Comparison of ENCODE assay signal across 8 cellular contexts in genomic region chr6:113936093-113936934, GRCh38. TPM values are rescaled to one million over a fixed set of nuclear protein-coding genes. Genes with fewer than 3 reads are reported as not detected.
DNase-seq lines count a peak whose midpoint lies in the region; ATAC-seq and TF ChIP-seq lines count a peak whose summit lies in the region.

No MANE protein-coding gene starts in this region.

- ATAC-seq in GM18867 (IDR thresholded peaks at IDR 0.05; ENCODE audit: unreplicated experiment) (peak; percentile 92), HG02981 (IDR thresholded peaks at IDR 0.05; ENCODE audit: unreplicated experiment) (peak; percentile 89), T-cell (replicated peaks in 1 of 4) (peak; percentile 45 to 64 (median 60))

- H3K27ac ChIP-seq in trophoblast cell (ENCODE audit: low read depth, low read length) = no peak overlapping the region

- H3K4me3 ChIP-seq in foreskin fibroblast (ENCODE audit: low read depth in 1 of 2, low read length in 2 of 2) (no peak overlapping the region), trophoblast cell (ENCODE audit: low read depth, low read length) (no peak overlapping the region)

- no peaks in the 10 kb centered on the region for H3K79me2 ChIP-seq in trophoblast cell (ENCODE audit: control insufficient read depth, insufficient read depth, low read length, poor library complexity)

- no peaks in the 10 kb centered on the region for H3K9me3 ChIP-seq in trophoblast cell (ENCODE audit: insufficient read depth, low read depth, low read length)

- no peak overlapping the region for H3K4me2 ChIP-seq in trophoblast cell (ENCODE audit: low read length)

- H3K9me3 Mint-ChIP-seq in CD14-positive monocyte = peaks cover 7 to 10% (median 8%) of the 10 kb centered on the region in 7 donors
- H3K9me3 Mint-ChIP-seq in T-cell = no peaks in the 10 kb centered on the region
- H3K9me3 Mint-ChIP-seq in T-helper 2 cell treated with Interferon-gamma antibody and Interleukin-4, amounts not matched to agents 5 μg/mL and 100 μg/mL, for 36 hours = no peaks in the 10 kb centered on the region

- H3K4ac ChIP-seq in trophoblast cell (ENCODE audit: low read depth, low read length) = no peak overlapping the region

- no peak overlapping the region for H2BK5ac ChIP-seq in trophoblast cell (ENCODE audit: low read depth, low read length, poor library complexity)

- POLR2A ChIA-PET in T-cell (lab: Charles Lee) = interaction anchor here (0.5 to 0.8 kb wide), 2 partner anchors 23 to 28 kb away, joined by 3 to 6 read pairs; no protein-coding TSS in a partner anchor

- H2AK5ac ChIP-seq in trophoblast cell (ENCODE audit: low read length) = no peak overlapping the region

- H3K18ac ChIP-seq in trophoblast cell (ENCODE audit: low read length) = no peak overlapping the region

- H3K23ac ChIP-seq in trophoblast cell (ENCODE audit: low read length) = no peak overlapping the region

- TF ChIP-seq CTCF in CD14-positive monocyte (IDR thresholded peaks at IDR 0.05) (peak; percentile 91), foreskin fibroblast (IDR thresholded peaks at IDR 0.05; ENCODE audit: low read depth, low read length) (peak; percentile 64)

- H3K4me1 Mint-ChIP-seq in CD14-positive monocyte (no peaks in the 10 kb centered on the region), T-cell (no peaks in the 10 kb centered on the region)
- H3K4me1 Mint-ChIP-seq in T-helper 2 cell treated with Interferon-gamma antibody and Interleukin-4, amounts not matched to agents 5 μg/mL and 100 μg/mL, for 36 hours (ENCODE audit: low read depth) = no peaks in the 10 kb centered on the region

- H3K27me3 Mint-ChIP-seq in CD14-positive monocyte (ENCODE audit: low read depth in 3 of 3) = no peaks in the 10 kb centered on the region
- no peaks in the 10 kb centered on the region for H3K27me3 Mint-ChIP-seq in T-cell
- H3K27me3 Mint-ChIP-seq in T-helper 2 cell treated with Interferon-gamma antibody and Interleukin-4, amounts not matched to agents 5 μg/mL and 100 μg/mL, for 36 hours (ENCODE audit: low read depth) = no peaks in the 10 kb centered on the region

- no peak overlapping the region for H4K12ac ChIP-seq in trophoblast cell (ENCODE audit: low read depth, low read length)

- H3K4me1 ChIP-seq in trophoblast cell (ENCODE audit: control insufficient read depth in 1 of 2, insufficient read depth in 2 of 2, low read length in 2 of 2) = no peaks in the 10 kb centered on the region

- H4K8ac ChIP-seq in trophoblast cell (ENCODE audit: low read depth, low read length) = no peak overlapping the region

- H3K27ac Mint-ChIP-seq in CD14-positive monocyte (peak overlapping the region in 1 of 7 donors; percentile 25), T-cell (no peak overlapping the region)
- H3K27ac Mint-ChIP-seq in T-helper 2 cell treated with Interferon-gamma antibody and Interleukin-4, amounts not matched to agents 5 μg/mL and 100 μg/mL, for 36 hours = no peak overlapping the region

- CTCF ChIA-PET in T-cell (lab: Charles Lee) = interaction anchor here (0.5 to 1.5 kb wide), 7 partner anchors 10 to 1774 kb away, joined by 3 to 4 read pairs (median 4); no protein-coding TSS in a partner anchor

- H2AFZ ChIP-seq in trophoblast cell (ENCODE audit: insufficient read depth, low read length, poor library complexity) = no peak overlapping the region

- no peak overlapping the region for H3K9ac ChIP-seq in trophoblast cell (ENCODE audit: low read length)

- no peak overlapping the region for H3K14ac ChIP-seq in trophoblast cell (ENCODE audit: low read length)

- H3K36me3 ChIP-seq in trophoblast cell (ENCODE audit: control insufficient read depth in 1 of 2, insufficient read depth in 2 of 2, low read length in 2 of 2) = peaks cover 5 to 10% of the 10 kb centered on the region in 2 experiments

- no peak overlapping the region for H4K91ac ChIP-seq in trophoblast cell (ENCODE audit: low read depth, low read length)

- intact Hi-C loops in CD14-positive monocyte (cut with micrococcal nuclease) = loop anchor here (10.0 kb wide), 2 partner anchors 1152 to 1752 kb away; no protein-coding TSS in a partner anchor

- no peaks in the 10 kb centered on the region for H3K79me1 ChIP-seq in trophoblast cell (ENCODE audit: low read length)

- H3K4me3 Mint-ChIP-seq in CD14-positive monocyte (no peak overlapping the region), T-cell (no peak overlapping the region)
- H3K4me3 Mint-ChIP-seq in T-helper 2 cell treated with Interferon-gamma antibody and Interleukin-4, amounts not matched to agents 5 μg/mL and 100 μg/mL, for 36 hours = no peak overlapping the region

- H2BK12ac ChIP-seq in trophoblast cell (ENCODE audit: low read length) = no peak overlapping the region

- DNase-seq in CD14-positive monocyte (ENCODE audit: low spot score) (no peak), NCI-H1436 treated with DMSO at 0.1 percent for 48 hours (lab: John Stamatoyannopoulos, UW) (peak; percentile 4), T-cell (peak in 1 of 34 experiments; percentile 16), foreskin fibroblast (peak; percentile 33 to 74), trophoblast cell (peak; percentile 38 to 89)
- no peak for DNase-seq in T-helper 2 cell treated with Interferon-gamma antibody and Interleukin-4, amounts not matched to agents 5 μg/mL and 100 μg/mL, for 36 hours (ENCODE audit: low spot score)

- H3K27me3 ChIP-seq in trophoblast cell (ENCODE audit: insufficient read depth, low read length) = no peaks in the 10 kb centered on the region

- no peak overlapping the region for H2BK120ac ChIP-seq in trophoblast cell (ENCODE audit: insufficient read depth, low read length, poor library complexity)

- H3K36me3 Mint-ChIP-seq in CD14-positive monocyte (peaks cover 43 to 51% of the 10 kb centered on the region in 2 donors), T-cell (peaks cover 19% of the 10 kb centered on the region)
- H3K36me3 Mint-ChIP-seq in T-helper 2 cell treated with Interferon-gamma antibody and Interleukin-4, amounts not matched to agents 5 μg/mL and 100 μg/mL, for 36 hours (ENCODE audit: low read depth) = peaks cover 17% of the 10 kb centered on the region

- no CpG with 5 or more reads among the region's 6 CpGs for WGBS in trophoblast cell (ENCODE audit: extremely low coverage, insufficient coverage, insufficient read length)

RNA-seq across cellular contexts. Expression of gene HDAC2, which starts 34.6 kb away (rescaled TPM):
- 10 to 100 TPM; 54.6 to 67.7 TPM for polyA plus RNA-seq in CD14-positive monocyte
- 10 to 100 TPM; 44.7 to 54.6 (median 50.1) TPM for total RNA-seq in T-cell
- 145 TPM in 2 replicates for polyA plus RNA-seq in trophoblast cell (2013)

Comparison
In these comparisons a context has a peak if more than half of its experiments do, and no peak if none do; other contexts are left out.
1. DNase-seq: peak in NCI-H1436 treated with DMSO at 0.1 percent for 48 hours (single experiment), foreskin fibroblast (2 of 2) and trophoblast cell (2 of 2); none in CD14-positive monocyte (single experiment) and T-helper 2 cell treated with Interferon-gamma antibody and Interleukin-4, amounts not matched to agents 5 μg/mL and 100 μg/mL, for 36 hours (single experiment).
2. Peak in every context shown above with its lines, with median percentiles within 50 percentile points of each other: ATAC-seq.